Comparison of ENCODE assay signal across 13 cellular contexts in the genomic region with DNA sequence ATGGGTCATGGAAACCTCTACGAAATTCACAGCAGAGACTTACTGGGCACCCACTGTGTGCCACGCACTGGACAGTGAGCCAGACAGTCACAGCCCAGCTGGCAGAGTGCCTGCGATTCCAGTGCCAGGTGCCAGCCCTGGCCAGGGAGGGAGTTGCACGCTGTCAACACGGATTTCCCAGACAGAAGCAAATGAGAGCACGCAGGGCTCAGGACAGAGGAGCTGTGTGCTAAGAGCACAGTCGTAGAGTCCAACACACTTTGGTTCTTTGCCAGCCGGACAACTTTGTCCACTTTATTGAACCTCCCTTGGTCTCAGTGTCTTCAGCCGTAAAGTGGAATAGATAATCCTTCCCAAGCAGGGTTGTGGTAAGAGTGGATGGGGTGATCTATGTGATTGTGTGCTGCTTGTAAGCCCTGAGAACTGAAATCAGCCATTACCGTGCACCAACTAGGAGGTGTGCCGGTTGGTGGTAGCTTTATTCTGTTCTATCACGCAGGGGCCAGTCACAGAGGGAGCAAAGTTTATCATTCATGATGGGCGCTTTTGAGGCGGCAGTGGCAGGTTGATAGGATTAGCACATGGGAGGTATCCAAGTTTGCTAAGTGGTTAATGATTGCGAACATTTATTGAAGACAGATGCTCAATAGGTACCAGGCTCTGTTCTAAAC. TPM values are rescaled to one million over a fixed set of nuclear protein-coding genes. Genes with fewer than 3 reads are reported as not detected.
DNase-seq lines count a peak whose midpoint lies in the region; ATAC-seq, FAIRE-seq and TF ChIP-seq lines count a peak whose summit lies in the region.
"Had no signal": no experiment of that assay in that cellular context is flagged by ENCODE, and none has a peak within 500 bp of the region (broad histone marks: within the 10 kb centered on the region; RNA-seq: fewer than 3 reads in every experiment).

No MANE protein-coding gene starts in this region.

- H3K27me3 ChIP-seq in pancreas, result no peaks in the 10 kb centered on the region
- H3K27me3 ChIP-seq: SJSA1 had no signal

- WGBS in pancreas, 2 donors, result 18 to 26% methylated on average over 15 of the region's 15 CpGs

- H3K9me3 ChIP-seq in pancreas, result no peaks in the 10 kb centered on the region
- H3K9me3 ChIP-seq: SJSA1 had no signal

- H3K27ac ChIP-seq in angular gyrus (ENCODE audit: low read depth, low read length) (peak overlapping the region; percentile 49), pancreas (peak overlapping the region in 2 of 4 donors; percentile 2 to 18)
- H3K27ac ChIP-seq: SJSA1 had no signal

- no peaks in the 10 kb centered on the region for H3K36me3 ChIP-seq in pancreas
- H3K36me3 ChIP-seq: SJSA1 had no signal

- FAIRE-seq in pancreas (lab: Jason Lieb, UNC) (no peak), GM12891 (lab: Jason Lieb, UNC) (no peak)

- TF ChIP-seq CTCF in pancreas (IDR thresholded peaks at IDR 0.05), result no peak

- intact Hi-C loops in left cardiac atrium (cut with DNase I), result no loop called here
- intact Hi-C loops in pancreas (cut with DNase I), result no loop called here

- peak; percentile 65 to 67 for ATAC-seq in left cardiac atrium
- peak; percentile 59 to 87 (median 76) for ATAC-seq in pancreas
- ATAC-seq in HG03095 (IDR thresholded peaks at IDR 0.05; ENCODE audit: unreplicated experiment), result no peak
- ATAC-seq: activated CD4-positive, CD25-positive, alpha-beta regulatory T cell treated with anti-CD3 and anti-CD28 coated beads, Interleukin-2, amount 50 U/mL, for 24 hours; GM23338; stimulated activated effector memory CD8-positive, alpha-beta T cell treated with anti-CD3 and anti-CD28 coated beads, Interleukin-12 subunit alpha, Interleukin-12 subunit beta, amount 100 ng/mL, for 72 hours had no signal

- DNase-seq in DMS153 (lab: John Stamatoyannopoulos, UW), result peak; percentile 3
- DNase-seq in left cardiac atrium, result peak; percentile 72
- peak in 4 of 6 donors; percentile 51 to 76 (median 64) for DNase-seq in pancreas
- no peak for DNase-seq in stimulated activated CD4-positive, alpha-beta T cell treated with anti-CD3 and anti-CD28 coated beads, Interleukin-4, amount 100 ng/mL, for 4 hours
- DNase-seq in kidney tubule cell (ENCODE audit: low spot score), result no peak
- DNase-seq in GM12891 (ENCODE audit: insufficient read length, low spot score), result no peak

- H3K4me3 ChIP-seq in pancreas, result no peak overlapping the region
- H3K4me3 ChIP-seq: GM23338, SJSA1 had no signal

- no peak for TF ChIP-seq POLR2A in GM12891 (IDR thresholded peaks at IDR 0.05; ENCODE audit: low read depth, low read length)

- peaks cover 0 to 3% (median 0%) of the 10 kb centered on the region in 3 donors for H3K4me1 ChIP-seq in pancreas
- H3K4me1 ChIP-seq: SJSA1 had no signal

TF ChIP-seq in GM12891, 5 proteins besides CTCF, POLR2A, EP300 and RAD21:
- TF ChIP-seq SPI1 (IDR thresholded peaks at IDR 0.05; ENCODE audit: low read depth, low read length), result no peak
- no peak for TF ChIP-seq PAX5 (IDR thresholded peaks at IDR 0.05; ENCODE audit: insufficient read depth, low read length, severe bottlenecking)
- no peak for TF ChIP-seq POLR2AphosphoS5 (IDR thresholded peaks at IDR 0.05; ENCODE audit: low read depth, low read length)
- no peak for TF ChIP-seq TAF1 (IDR thresholded peaks at IDR 0.05; ENCODE audit: low read depth, low read length)
- no peak for TF ChIP-seq POU2F2 (IDR thresholded peaks at IDR 0.05; ENCODE audit: low read depth, low read length)
TF ChIP-seq in GM12891: peak in this region for 0.

RNA-seq across cellular contexts. Expression of gene SIRPA, which starts 40.6 kb away (rescaled TPM):
- total RNA-seq in left cardiac atrium (10 to 100 TPM; 38.4 to 46.2 TPM), pancreas (10 to 100 TPM in 2 of 6 donors, 1 to 10 TPM in 4; 7.2 to 25.8 (median 8.5) TPM)
- 10 to 100 TPM in 1 of 2 donors, 1 to 10 TPM in 1; 8.6 to 13.1 TPM for polyA plus RNA-seq in pancreas
- 3.3 TPM for polyA plus RNA-seq in GM12891 (2012; ENCODE audit: low read depth, missing spikeins)

RNA-seq across cellular contexts. Expression of gene PDYN, which starts 58.0 kb away (rescaled TPM):
- total RNA-seq in left cardiac atrium (not detected), pancreas (not detected)
- polyA plus RNA-seq in pancreas, result not detected
- not detected for polyA plus RNA-seq in GM12891 (2012; ENCODE audit: low read depth, missing spikeins)
- total RNA-seq: dermis microvascular lymphatic vessel endothelial cell had no signal

Comparison
In these comparisons a context has a peak if more than half of its experiments do, and no peak if none do; other contexts are left out.
1. DNase-seq: peak in DMS153 (single experiment), left cardiac atrium (single experiment) and pancreas (4 of 6); none in stimulated activated CD4-positive, alpha-beta T cell treated with anti-CD3 and anti-CD28 coated beads, Interleukin-4, amount 100 ng/mL, for 4 hours (0 of 2), kidney tubule cell (single experiment) and GM12891 (single experiment).